Comparison of ENCODE assay signal across 39 cellular contexts in the genomic region with DNA sequence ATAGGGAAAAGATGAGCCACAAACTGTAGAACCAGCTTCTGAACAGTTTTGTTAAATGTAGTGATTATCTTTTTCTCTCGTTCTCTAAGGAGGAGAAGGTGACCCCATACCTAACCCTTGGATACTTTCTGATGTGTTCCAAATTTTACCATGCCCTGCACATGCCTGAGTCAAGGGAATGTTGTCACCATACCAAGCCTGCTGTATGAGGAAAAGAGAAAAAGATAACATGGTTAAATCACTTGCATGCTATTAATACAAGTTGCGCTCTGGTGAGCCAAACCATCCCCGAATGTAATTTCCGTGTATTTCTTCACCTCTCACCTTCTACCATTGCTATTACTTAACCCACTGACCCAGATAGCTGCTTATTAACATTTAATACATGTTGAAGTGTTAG. TPM values are rescaled to one million over a fixed set of nuclear protein-coding genes. Genes with fewer than 3 reads are reported as not detected.
"Had no signal": no experiment of that assay in that cellular context is flagged by ENCODE, and none has a peak within 500 bp of the region (broad histone marks: within the 10 kb centered on the region; RNA-seq: fewer than 3 reads in every experiment).

No MANE protein-coding gene starts in this region.

- H3K27ac Mint-ChIP-seq: activated naive CD4-positive, alpha-beta T cell treated with anti-CD3 and anti-CD28 coated beads for 36 hours; activated naive CD4-positive, alpha-beta T cell treated with anti-CD3 and anti-CD28 coated beads, Interleukin-2, amount 10 ng/mL, durations not matched to agents 7 days and 5 days; activated naive CD4-positive, alpha-beta T cell treated with anti-CD3 and anti-CD28 coated beads, Interleukin-2, amount 50 U/mL, for 24 hours; activated naive CD4-positive, alpha-beta T cell treated with anti-CD3 and anti-CD28 coated beads, Interleukin-2, amount 50 U/mL, for 72 hours; activated naive CD8-positive, alpha-beta T cell; activated naive CD8-positive, alpha-beta T cell treated with anti-CD3 and anti-CD28 coated beads for 36 hours; activated naive CD8-positive, alpha-beta T cell treated with anti-CD3 and anti-CD28 coated beads, Interleukin-2, amount 10 ng/mL, durations not matched to agents 7 days and 5 days; activated naive CD8-positive, alpha-beta T cell treated with anti-CD3 and anti-CD28 coated beads, Interleukin-2, amount 50 U/mL, for 24 hours; activated T-cell treated with anti-CD3 and anti-CD28 coated beads, Interleukin-2, amount 50 U/mL, for 24 hours; activated T-cell treated with anti-CD3 and anti-CD28 coated beads, Interleukin-2, amount 50 U/mL, for 72 hours; activated T-helper 1 cell treated with anti-CD3 and anti-CD28 coated beads, Interleukin-12 subunit alpha, Interleukin-12 subunit beta, Interleukin-2, Interleukin-4 antibody, amounts not matched to agents 30 ng/mL and 10 ng/mL and 1 ng/mL, durations not matched to agents 14 hours and 24 hours and 36 hours; activated T-helper 17 cell treated with anti-CD3 and anti-CD28 coated beads, Interleukin-2, amount 50 U/mL, for 72 hours; activated T-helper 2 cell treated with anti-CD3 and anti-CD28 coated beads, Interferon-gamma antibody, Interleukin-2, Interleukin-4, amounts not matched to agents 10 μg/mL and 5 μg/mL and 100 μg/mL, durations not matched to agents 14 hours and 24 hours and 36 hours; brain had no signal

- H3K9me3 Mint-ChIP-seq: activated naive CD4-positive, alpha-beta T cell treated with anti-CD3 and anti-CD28 coated beads for 36 hours; activated naive CD4-positive, alpha-beta T cell treated with anti-CD3 and anti-CD28 coated beads, Interleukin-2, amount 10 ng/mL, durations not matched to agents 7 days and 5 days; activated naive CD4-positive, alpha-beta T cell treated with anti-CD3 and anti-CD28 coated beads, Interleukin-2, amount 50 U/mL, for 24 hours; activated naive CD4-positive, alpha-beta T cell treated with anti-CD3 and anti-CD28 coated beads, Interleukin-2, amount 50 U/mL, for 72 hours; activated naive CD8-positive, alpha-beta T cell treated with anti-CD3 and anti-CD28 coated beads for 36 hours; activated naive CD8-positive, alpha-beta T cell treated with anti-CD3 and anti-CD28 coated beads, Interleukin-2, amount 10 ng/mL, durations not matched to agents 7 days and 5 days; activated naive CD8-positive, alpha-beta T cell treated with anti-CD3 and anti-CD28 coated beads, Interleukin-2, amount 50 U/mL, for 24 hours; activated T-cell treated with anti-CD3 and anti-CD28 coated beads, Interleukin-2, amount 50 U/mL, for 24 hours; activated T-cell treated with anti-CD3 and anti-CD28 coated beads, Interleukin-2, amount 50 U/mL, for 4 hours; activated T-cell treated with anti-CD3 and anti-CD28 coated beads, Interleukin-2, amount 50 U/mL, for 72 hours; activated T-helper 1 cell treated with anti-CD3 and anti-CD28 coated beads, Interleukin-12 subunit alpha, Interleukin-12 subunit beta, Interleukin-2, Interleukin-4 antibody, amounts not matched to agents 30 ng/mL and 10 ng/mL and 1 ng/mL, durations not matched to agents 14 hours and 24 hours and 36 hours; activated T-helper 17 cell treated with anti-CD3 and anti-CD28 coated beads, Interleukin-2, amount 50 U/mL, for 72 hours; activated T-helper 2 cell treated with anti-CD3 and anti-CD28 coated beads, Interferon-gamma antibody, Interleukin-2, Interleukin-4, amounts not matched to agents 10 μg/mL and 5 μg/mL and 100 μg/mL, durations not matched to agents 14 hours and 24 hours and 36 hours; central memory CD8-positive, alpha-beta T cell had no signal

- H3K36me3 Mint-ChIP-seq: activated naive CD4-positive, alpha-beta T cell treated with anti-CD3 and anti-CD28 coated beads, Interleukin-2, amount 10 ng/mL, durations not matched to agents 7 days and 5 days; activated naive CD4-positive, alpha-beta T cell treated with anti-CD3 and anti-CD28 coated beads, Interleukin-2, amount 50 U/mL, for 24 hours; activated naive CD4-positive, alpha-beta T cell treated with anti-CD3 and anti-CD28 coated beads, Interleukin-2, amount 50 U/mL, for 72 hours; activated naive CD8-positive, alpha-beta T cell; activated naive CD8-positive, alpha-beta T cell treated with anti-CD3 and anti-CD28 coated beads for 36 hours; activated naive CD8-positive, alpha-beta T cell treated with anti-CD3 and anti-CD28 coated beads, Interleukin-2, amount 10 ng/mL, durations not matched to agents 7 days and 5 days; brain had no signal

- H3K4me1 ChIP-seq: adrenal gland, ascending aorta, body of pancreas, breast epithelium had no signal

- H3K27ac ChIP-seq: adrenal gland, ascending aorta, body of pancreas, brain microvascular endothelial cell, breast epithelium, cardiac muscle cell had no signal

- H3K27me3 Mint-ChIP-seq: activated naive CD8-positive, alpha-beta T cell treated with anti-CD3 and anti-CD28 coated beads for 36 hours; central memory CD8-positive, alpha-beta T cell had no signal

- H3K27me3 ChIP-seq: adrenal gland, ascending aorta, body of pancreas, brain microvascular endothelial cell, breast epithelium, cardiac muscle cell had no signal

- ATAC-seq: activated naive CD4-positive, alpha-beta T cell treated with anti-CD3 and anti-CD28 coated beads, Interleukin-2, amount 50 U/mL, for 72 hours; activated naive CD8-positive, alpha-beta T cell treated with anti-CD3 and anti-CD28 coated beads, Interleukin-2, amount 50 U/mL, for 24 hours; activated T-cell treated with anti-CD3 and anti-CD28 coated beads, Interleukin-2, amount 50 U/mL, for 4 hours; activated T-cell treated with anti-CD3 and anti-CD28 coated beads, Interleukin-2, amount 50 U/mL, for 72 hours; activated T-helper 17 cell treated with anti-CD3 and anti-CD28 coated beads, Interleukin-2, amount 50 U/mL, for 72 hours; body of pancreas had no signal

- H3K4me1 Mint-ChIP-seq: activated naive CD4-positive, alpha-beta T cell treated with anti-CD3 and anti-CD28 coated beads, Interleukin-2, amount 50 U/mL, for 24 hours; activated T-helper 17 cell treated with anti-CD3 and anti-CD28 coated beads, Interleukin-2, amount 50 U/mL, for 72 hours; central memory CD8-positive, alpha-beta T cell had no signal

- H3K9me3 ChIP-seq: adrenal gland, ascending aorta, body of pancreas, breast epithelium had no signal

- H3K4me3 ChIP-seq: adrenal gland, ascending aorta, body of pancreas, breast epithelium, cardiac muscle cell had no signal

- H3K36me3 ChIP-seq: adrenal gland, ascending aorta, brain microvascular endothelial cell, breast epithelium, cardiac muscle cell had no signal

- DNase-seq: activated effector memory CD4-positive, alpha-beta T cell treated with anti-CD3 and anti-CD28 coated beads, Interleukin-2, amount 50 U/mL, for 16 hours; activated effector memory CD4-positive, alpha-beta T cell treated with Interleukin-2 at 50 U/mL for 16 hours; activated gamma-delta T cell; activated gamma-delta T cell treated with Interleukin-2 at 50 U/mL for 16 hours; activated naive CD4-positive, alpha-beta T cell; activated naive CD4-positive, alpha-beta T cell treated with anti-CD3 and anti-CD28 coated beads for 36 hours; activated naive CD4-positive, alpha-beta T cell treated with anti-CD3 and anti-CD28 coated beads, Interleukin-2, amount 10 ng/mL, durations not matched to agents 7 days and 5 days; activated naive CD4-positive, alpha-beta T cell treated with anti-CD3 and anti-CD28 coated beads, Interleukin-2, amount 50 U/mL, for 16 hours; activated naive CD4-positive, alpha-beta T cell treated with Interleukin-2 at 50 U/mL for 16 hours; activated naive CD8-positive, alpha-beta T cell treated with anti-CD3 and anti-CD28 coated beads for 36 hours; activated naive CD8-positive, alpha-beta T cell treated with anti-CD3 and anti-CD28 coated beads, Interleukin-2, amount 10 ng/mL, durations not matched to agents 7 days and 5 days; activated naive CD8-positive, alpha-beta T cell treated with anti-CD3 and anti-CD28 coated beads, Interleukin-2, amount 50 U/mL, for 24 hours; activated T-cell treated with anti-CD3 and anti-CD28 coated beads for 4 hours; activated T-cell treated with anti-CD3 and anti-CD28 coated beads, Interleukin-2, amount 50 U/mL, for 1 hour; activated T-cell treated with anti-CD3 and anti-CD28 coated beads, Interleukin-2, amount 50 U/mL, for 24 hours; activated T-cell treated with anti-CD3 and anti-CD28 coated beads, Interleukin-2, amount 50 U/mL, for 4 hours; activated T-cell treated with anti-CD3 and anti-CD28 coated beads, Interleukin-2, amount 50 U/mL, for 48 hours; activated T-cell treated with anti-CD3 and anti-CD28 coated beads, Interleukin-2, amount 50 U/mL, for 72 hours; amniotic stem cell; amygdala; anterior cingulate cortex; aorta; body of pancreas; brain microvascular endothelial cell; caudate nucleus; central memory CD4-positive, alpha-beta T cell; cerebellar nuclear complex had no signal

- H3K4me3 Mint-ChIP-seq: activated naive CD4-positive, alpha-beta T cell treated with anti-CD3 and anti-CD28 coated beads for 36 hours; activated naive CD4-positive, alpha-beta T cell treated with anti-CD3 and anti-CD28 coated beads, Interleukin-2, amount 10 ng/mL, durations not matched to agents 7 days and 5 days; activated naive CD4-positive, alpha-beta T cell treated with anti-CD3 and anti-CD28 coated beads, Interleukin-2, amount 50 U/mL, for 24 hours; activated naive CD8-positive, alpha-beta T cell; activated naive CD8-positive, alpha-beta T cell treated with anti-CD3 and anti-CD28 coated beads for 36 hours; activated naive CD8-positive, alpha-beta T cell treated with anti-CD3 and anti-CD28 coated beads, Interleukin-2, amount 10 ng/mL, durations not matched to agents 7 days and 5 days; activated naive CD8-positive, alpha-beta T cell treated with anti-CD3 and anti-CD28 coated beads, Interleukin-2, amount 50 U/mL, for 24 hours; activated T-cell treated with anti-CD3 and anti-CD28 coated beads, Interleukin-2, amount 50 U/mL, for 24 hours; activated T-cell treated with anti-CD3 and anti-CD28 coated beads, Interleukin-2, amount 50 U/mL, for 4 hours; activated T-cell treated with anti-CD3 and anti-CD28 coated beads, Interleukin-2, amount 50 U/mL, for 72 hours; activated T-helper 1 cell treated with anti-CD3 and anti-CD28 coated beads, Interleukin-12 subunit alpha, Interleukin-12 subunit beta, Interleukin-2, Interleukin-4 antibody, amounts not matched to agents 30 ng/mL and 10 ng/mL and 1 ng/mL, durations not matched to agents 14 hours and 24 hours and 36 hours; activated T-helper 17 cell treated with anti-CD3 and anti-CD28 coated beads, Interleukin-2, amount 50 U/mL, for 72 hours; brain; central memory CD8-positive, alpha-beta T cell had no signal

RNA-seq across cellular contexts. Expression of gene KIT, which starts 13.8 kb away (rescaled TPM):
- total RNA-seq: activated naive CD4-positive, alpha-beta T cell treated with anti-CD3 and anti-CD28 coated beads for 36 hours; ascending aorta had no signal
